Comparison of ENCODE assay signal across 10 cellular contexts in the genomic region with DNA sequence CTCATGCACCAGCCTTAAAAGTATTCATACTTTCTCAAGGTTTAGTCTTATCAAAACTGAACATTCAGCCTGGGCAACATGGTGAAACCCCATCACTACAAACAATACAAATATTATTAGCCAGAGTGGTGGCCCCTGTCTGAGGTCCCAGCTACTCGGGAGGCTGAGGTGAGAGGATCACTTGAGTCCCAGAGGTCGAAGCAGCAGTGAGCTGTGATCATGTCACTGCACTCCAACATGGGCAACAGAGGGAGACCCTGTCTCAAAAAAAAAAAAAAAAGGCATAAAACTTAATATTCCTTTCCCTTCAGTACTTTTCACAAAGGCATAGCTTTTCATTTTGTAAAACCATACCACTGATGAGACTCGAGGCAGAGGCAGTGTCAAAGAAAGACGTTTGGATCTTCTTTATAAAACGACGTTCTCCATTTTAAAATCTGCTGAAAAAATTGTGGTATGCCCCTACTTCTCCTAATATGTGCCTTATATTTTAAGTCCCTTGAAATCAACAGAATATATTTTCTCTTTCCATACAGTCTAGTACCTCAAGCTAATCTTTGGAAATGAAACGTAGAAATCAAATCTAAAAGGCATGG. TPM values are rescaled to one million over a fixed set of nuclear protein-coding genes. Genes with fewer than 3 reads are reported as not detected.
DNase-seq lines count a peak whose midpoint lies in the region; ATAC-seq and TF ChIP-seq lines count a peak whose summit lies in the region.
"Had no signal": no experiment of that assay in that cellular context is flagged by ENCODE, and none has a peak within 500 bp of the region (broad histone marks: within the 10 kb centered on the region; RNA-seq: fewer than 3 reads in every experiment).

No MANE protein-coding gene starts in this region.

- no peak for DNase-seq in stimulated activated naive CD8-positive, alpha-beta T cell treated with anti-CD3 and anti-CD28 coated beads, Interleukin-15, Interleukin-2, amounts not matched to agents 100 U/mL and 50 U/mL, for 24 hours
- no peak for DNase-seq in T-cell
- no peak for DNase-seq in fibroblast of the aortic adventitia (ENCODE audit: low read depth)
- no peak for DNase-seq in type B pancreatic cell (ENCODE audit: extremely low spot score, unreplicated experiment)
- no peak for DNase-seq in GOT3 (lab: John Stamatoyannopoulos, UW)
- DNase-seq: anterior cingulate cortex, NCI-H1694 treated with DMSO at 0.1 percent for 48 hours had no signal

- no peaks in the 10 kb centered on the region for H3K27me3 Mint-ChIP-seq in stimulated activated naive CD8-positive, alpha-beta T cell treated with anti-CD3 and anti-CD28 coated beads, Interleukin-15, Interleukin-2, amounts not matched to agents 100 ng/mL and 50 ng/mL, for 24 hours
- H3K27me3 Mint-ChIP-seq in T-cell (no peaks in the 10 kb centered on the region), type B pancreatic cell (no peaks in the 10 kb centered on the region)

- no peaks in the 10 kb centered on the region for H3K9me3 Mint-ChIP-seq in stimulated activated naive CD8-positive, alpha-beta T cell treated with anti-CD3 and anti-CD28 coated beads, Interleukin-15, Interleukin-2, amounts not matched to agents 100 ng/mL and 50 ng/mL, for 24 hours
- H3K9me3 Mint-ChIP-seq in T-cell, result no peaks in the 10 kb centered on the region
- H3K9me3 Mint-ChIP-seq in type B pancreatic cell, result no peaks in the 10 kb centered on the region

- POLR2A ChIA-PET in T-cell (lab: Charles Lee), result no interaction called here

- ATAC-seq in stimulated activated naive CD8-positive, alpha-beta T cell treated with anti-CD3 and anti-CD28 coated beads, Interleukin-15, Interleukin-2, amounts not matched to agents 100 U/mL and 50 U/mL, for 24 hours, result no peak
- ATAC-seq in T-cell (replicated peaks in 1 of 4), result no peak
- ATAC-seq in HG03469 (IDR thresholded peaks at IDR 0.05; ENCODE audit: unreplicated experiment), result no peak
- no peak for ATAC-seq in GM19463 (IDR thresholded peaks at IDR 0.05; ENCODE audit: unreplicated experiment)

- H3K4me1 Mint-ChIP-seq in stimulated activated naive CD8-positive, alpha-beta T cell treated with anti-CD3 and anti-CD28 coated beads, Interleukin-15, Interleukin-2, amounts not matched to agents 100 ng/mL and 50 ng/mL, for 24 hours (ENCODE audit: low read depth), result peaks cover 46% of the 10 kb centered on the region
- H3K4me1 Mint-ChIP-seq in T-cell (peaks cover 33 to 43% (median 43%) of the 10 kb centered on the region in 3 donors), type B pancreatic cell (ENCODE audit: unreplicated experiment) (peaks cover 19% of the 10 kb centered on the region)

- peak overlapping the region; percentile 98 for H3K27ac Mint-ChIP-seq in stimulated activated naive CD8-positive, alpha-beta T cell treated with anti-CD3 and anti-CD28 coated beads, Interleukin-15, Interleukin-2, amounts not matched to agents 100 ng/mL and 50 ng/mL, for 24 hours
- H3K27ac Mint-ChIP-seq in T-cell (peak overlapping the region in 1 of 2 donors; percentile 31), type B pancreatic cell (no peak overlapping the region)

- CTCF ChIA-PET in T-cell (lab: Charles Lee), result interaction anchor here in 1 of 2 donors (1.5 to 2.1 kb wide), 2 partner anchors 10 to 17 kb away, joined by 5 to 7 read pairs; partner anchors contain the start of gene ARL5B

- H3K4me3 ChIP-seq in fibroblast of the aortic adventitia (ENCODE audit: low read depth, low read length), result peak overlapping the region; percentile 91

- peaks cover 27% of the 10 kb centered on the region for H3K36me3 Mint-ChIP-seq in stimulated activated naive CD8-positive, alpha-beta T cell treated with anti-CD3 and anti-CD28 coated beads, Interleukin-15, Interleukin-2, amounts not matched to agents 100 ng/mL and 50 ng/mL, for 24 hours (ENCODE audit: low read depth)
- peaks cover 22% of the 10 kb centered on the region for H3K36me3 Mint-ChIP-seq in T-cell
- peaks cover 4% of the 10 kb centered on the region for H3K36me3 Mint-ChIP-seq in type B pancreatic cell

- no peak for TF ChIP-seq CTCF in fibroblast of the aortic adventitia (IDR thresholded peaks at IDR 0.05; ENCODE audit: insufficient read depth, low read length)
- no peak for TF ChIP-seq CTCF in type B pancreatic cell (conservative IDR thresholded peaks at IDR 0.05)

- peak overlapping the region; percentile 96 for H3K4me3 Mint-ChIP-seq in stimulated activated naive CD8-positive, alpha-beta T cell treated with anti-CD3 and anti-CD28 coated beads, Interleukin-15, Interleukin-2, amounts not matched to agents 100 ng/mL and 50 ng/mL, for 24 hours
- peak overlapping the region; percentile 95 to 96 (median 96) for H3K4me3 Mint-ChIP-seq in T-cell
- H3K4me3 Mint-ChIP-seq in type B pancreatic cell, result peak overlapping the region; percentile 98

RNA-seq across cellular contexts. Expression of gene NSUN6, which starts 1.9 kb away (rescaled TPM):
- total RNA-seq in T-cell (10 to 100 TPM; 24.6 to 34.5 (median 32.4) TPM), fibroblast of the aortic adventitia (ENCODE audit: low replicate concordance) (12.3 and 23.4 TPM in 2 replicates), type B pancreatic cell (ENCODE audit: low replicate concordance) (10.6 and 14.3 TPM in 2 replicates)

RNA-seq across cellular contexts. Expression of gene ARL5B, which starts 9.8 kb away (rescaled TPM):
- total RNA-seq in T-cell, result 10 to 100 TPM in 3 of 5 donors, 1 to 10 TPM in 2; 9.7 to 14.9 (median 10.4) TPM
- 11.6 and 18.0 TPM in 2 replicates for total RNA-seq in fibroblast of the aortic adventitia (ENCODE audit: low replicate concordance)
- 34.9 and 38.0 TPM in 2 replicates for total RNA-seq in type B pancreatic cell (ENCODE audit: low replicate concordance)
